In the genomic region with DNA sequence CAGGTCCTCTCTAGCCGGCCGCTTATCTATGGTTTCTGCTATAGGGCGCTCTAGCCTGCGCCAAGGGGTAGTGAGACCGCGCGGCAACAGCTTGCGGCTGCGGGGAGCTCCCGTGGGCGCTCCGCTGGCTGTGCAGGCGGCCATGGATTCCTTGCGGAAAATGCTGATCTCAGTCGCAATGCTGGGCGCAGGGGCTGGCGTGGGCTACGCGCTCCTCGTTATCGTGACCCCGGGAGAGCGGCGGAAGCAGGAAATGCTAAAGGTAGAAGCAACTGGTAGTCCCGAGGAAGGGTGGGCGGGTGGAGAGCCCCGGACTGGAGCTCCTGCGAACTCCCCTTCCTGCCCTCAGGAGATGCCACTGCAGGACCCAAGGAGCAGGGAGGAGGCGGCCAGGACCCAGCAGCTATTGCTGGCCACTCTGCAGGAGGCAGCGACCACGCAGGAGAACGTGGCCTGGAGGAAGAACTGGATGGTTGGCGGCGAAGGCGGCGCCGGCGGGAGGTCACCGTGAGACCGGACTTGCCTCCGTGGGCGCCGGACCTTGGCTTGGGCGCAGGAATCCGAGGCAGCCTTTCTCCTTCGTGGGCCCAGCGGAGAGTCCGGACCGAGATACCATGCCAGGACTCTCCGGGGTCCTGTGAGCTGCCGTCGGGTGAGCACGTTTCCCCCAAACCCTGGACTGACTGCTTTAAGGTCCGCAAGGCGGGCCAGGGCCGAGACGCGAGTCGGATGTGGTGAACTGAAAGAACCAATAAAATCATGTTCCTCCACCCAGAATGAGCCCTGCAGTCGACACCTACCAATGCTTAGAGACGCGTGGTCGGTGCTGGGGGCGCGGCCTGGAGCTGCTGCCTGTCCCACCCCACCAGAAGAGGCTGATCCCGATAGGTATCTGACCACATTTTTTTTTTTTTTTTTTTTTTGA, we compare ENCODE assay signal across 1 cellular context.
TF ChIP-seq lines count a peak whose summit lies in the region.

A gene (minus strand): TSS at position 664 of the 925 bp plus-strand sequence. CDS start 2,236 bp downstream, outside the sequence.
A gene with protein sequence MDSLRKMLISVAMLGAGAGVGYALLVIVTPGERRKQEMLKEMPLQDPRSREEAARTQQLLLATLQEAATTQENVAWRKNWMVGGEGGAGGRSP (plus strand): TSS at position 70 of the 925 bp plus-strand sequence. CDS start 73 bp downstream, at position 143.

TF ChIP-seq in HEK293, 187 proteins besides CTCF, POLR2A, EP300 and RAD21 (continued from another document):
- TF ChIP-seq, protein P1, sequence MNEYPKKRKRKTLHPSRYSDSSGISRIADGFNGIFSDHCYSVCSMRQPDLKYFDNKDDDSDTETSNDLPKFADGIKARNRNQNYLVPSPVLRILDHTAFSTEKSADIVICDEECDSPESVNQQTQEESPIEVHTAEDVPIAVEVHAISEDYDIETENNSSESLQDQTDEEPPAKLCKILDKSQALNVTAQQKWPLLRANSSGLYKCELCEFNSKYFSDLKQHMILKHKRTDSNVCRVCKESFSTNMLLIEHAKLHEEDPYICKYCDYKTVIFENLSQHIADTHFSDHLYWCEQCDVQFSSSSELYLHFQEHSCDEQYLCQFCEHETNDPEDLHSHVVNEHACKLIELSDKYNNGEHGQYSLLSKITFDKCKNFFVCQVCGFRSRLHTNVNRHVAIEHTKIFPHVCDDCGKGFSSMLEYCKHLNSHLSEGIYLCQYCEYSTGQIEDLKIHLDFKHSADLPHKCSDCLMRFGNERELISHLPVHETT (tag by site-specific recombination; IDR thresholded peaks at IDR 0.05) = peak; percentile 62; the same call in 1 of the 2 replicates
- TF ChIP-seq, protein P2, sequence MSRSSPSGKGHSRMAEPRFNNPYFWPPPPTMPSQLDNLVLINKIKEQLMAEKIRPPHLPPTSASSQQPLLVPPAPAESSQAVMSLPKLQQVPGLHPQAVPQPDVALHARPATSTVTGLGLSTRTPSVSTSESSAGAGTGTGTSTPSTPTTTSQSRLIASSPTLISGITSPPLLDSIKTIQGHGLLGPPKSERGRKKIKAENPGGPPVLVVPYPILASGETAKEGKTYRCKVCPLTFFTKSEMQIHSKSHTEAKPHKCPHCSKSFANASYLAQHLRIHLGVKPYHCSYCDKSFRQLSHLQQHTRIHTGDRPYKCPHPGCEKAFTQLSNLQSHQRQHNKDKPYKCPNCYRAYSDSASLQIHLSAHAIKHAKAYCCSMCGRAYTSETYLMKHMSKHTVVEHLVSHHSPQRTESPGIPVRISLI (tag by site-specific recombination; IDR thresholded peaks at IDR 0.05) = no peak
- TF ChIP-seq ZNF555 (tag by site-specific recombination; conservative IDR thresholded peaks at IDR 0.05) (no peak), SETDB1 (IDR thresholded peaks at IDR 0.05; ENCODE audit: insufficient read length, low read length) (no peak), ZBTB48 (tag by site-specific recombination; IDR thresholded peaks at IDR 0.05) (peak; percentile 9; the same call in 1 of the 2 replicates), ZNF777 (tag by site-specific recombination; IDR thresholded peaks at IDR 0.05; ENCODE audit: borderline replicate concordance) (no peak), ZNF394 (tag by site-specific recombination; IDR thresholded peaks at IDR 0.05; ENCODE audit: borderline replicate concordance) (peak; percentile 32; the same call in 1 of the 2 replicates), GLIS1 (tag by site-specific recombination; IDR thresholded peaks at IDR 0.05) (peak; percentile 41; the same call in 1 of the 2 replicates), ZBTB21 (tag by site-specific recombination; IDR thresholded peaks at IDR 0.05) (no peak), ZNF169 (tag by site-specific recombination; IDR thresholded peaks at IDR 0.05) (no peak), ZFP69B (tag by site-specific recombination; IDR thresholded peaks at IDR 0.05) (peak; percentile 77; the same call in 1 of the 2 replicates), SP3 (tag by site-specific recombination; IDR thresholded peaks at IDR 0.05) (peak; percentile 18)
- TF ChIP-seq, protein P3, sequence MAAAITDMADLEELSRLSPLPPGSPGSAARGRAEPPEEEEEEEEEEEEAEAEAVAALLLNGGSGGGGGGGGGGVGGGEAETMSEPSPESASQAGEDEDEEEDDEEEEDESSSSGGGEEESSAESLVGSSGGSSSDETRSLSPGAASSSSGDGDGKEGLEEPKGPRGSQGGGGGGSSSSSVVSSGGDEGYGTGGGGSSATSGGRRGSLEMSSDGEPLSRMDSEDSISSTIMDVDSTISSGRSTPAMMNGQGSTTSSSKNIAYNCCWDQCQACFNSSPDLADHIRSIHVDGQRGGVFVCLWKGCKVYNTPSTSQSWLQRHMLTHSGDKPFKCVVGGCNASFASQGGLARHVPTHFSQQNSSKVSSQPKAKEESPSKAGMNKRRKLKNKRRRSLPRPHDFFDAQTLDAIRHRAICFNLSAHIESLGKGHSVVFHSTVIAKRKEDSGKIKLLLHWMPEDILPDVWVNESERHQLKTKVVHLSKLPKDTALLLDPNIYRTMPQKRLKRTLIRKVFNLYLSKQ (tag by site-specific recombination; IDR thresholded peaks at IDR 0.05; ENCODE audit: borderline replicate concordance) = no peak
- TF ChIP-seq, protein P4, sequence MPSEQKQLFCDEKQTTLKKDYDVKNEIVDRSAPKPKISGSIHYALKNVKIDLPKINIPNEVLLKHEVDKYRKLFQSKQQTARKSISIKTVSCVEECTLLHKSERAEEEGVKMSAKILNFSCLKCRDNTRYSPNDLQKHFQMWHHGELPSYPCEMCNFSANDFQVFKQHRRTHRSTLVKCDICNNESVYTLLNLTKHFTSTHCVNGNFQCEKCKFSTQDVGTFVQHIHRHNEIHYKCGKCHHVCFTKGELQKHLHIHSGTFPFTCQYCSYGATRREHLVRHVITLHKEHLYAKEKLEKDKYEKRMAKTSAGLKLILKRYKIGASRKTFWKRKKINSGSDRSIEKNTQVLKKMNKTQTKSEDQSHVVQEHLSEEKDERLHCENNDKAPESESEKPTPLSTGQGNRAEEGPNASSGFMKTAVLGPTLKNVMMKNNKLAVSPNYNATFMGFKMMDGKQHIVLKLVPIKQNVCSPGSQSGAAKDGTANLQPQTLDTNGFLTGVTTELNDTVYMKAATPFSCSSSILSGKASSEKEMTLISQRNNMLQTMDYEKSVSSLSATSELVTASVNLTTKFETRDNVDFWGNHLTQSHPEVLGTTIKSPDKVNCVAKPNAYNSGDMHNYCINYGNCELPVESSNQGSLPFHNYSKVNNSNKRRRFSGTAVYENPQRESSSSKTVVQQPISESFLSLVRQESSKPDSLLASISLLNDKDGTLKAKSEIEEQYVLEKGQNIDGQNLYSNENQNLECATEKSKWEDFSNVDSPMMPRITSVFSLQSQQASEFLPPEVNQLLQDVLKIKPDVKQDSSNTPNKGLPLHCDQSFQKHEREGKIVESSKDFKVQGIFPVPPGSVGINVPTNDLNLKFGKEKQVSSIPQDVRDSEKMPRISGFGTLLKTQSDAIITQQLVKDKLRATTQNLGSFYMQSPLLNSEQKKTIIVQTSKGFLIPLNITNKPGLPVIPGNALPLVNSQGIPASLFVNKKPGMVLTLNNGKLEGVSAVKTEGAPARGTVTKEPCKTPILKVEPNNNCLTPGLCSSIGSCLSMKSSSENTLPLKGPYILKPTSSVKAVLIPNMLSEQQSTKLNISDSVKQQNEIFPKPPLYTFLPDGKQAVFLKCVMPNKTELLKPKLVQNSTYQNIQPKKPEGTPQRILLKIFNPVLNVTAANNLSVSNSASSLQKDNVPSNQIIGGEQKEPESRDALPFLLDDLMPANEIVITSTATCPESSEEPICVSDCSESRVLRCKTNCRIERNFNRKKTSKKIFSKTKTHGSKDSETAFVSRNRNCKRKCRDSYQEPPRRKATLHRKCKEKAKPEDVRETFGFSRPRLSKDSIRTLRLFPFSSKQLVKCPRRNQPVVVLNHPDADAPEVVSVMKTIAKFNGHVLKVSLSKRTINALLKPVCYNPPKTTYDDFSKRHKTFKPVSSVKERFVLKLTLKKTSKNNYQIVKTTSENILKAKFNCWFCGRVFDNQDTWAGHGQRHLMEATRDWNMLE (tag by site-specific recombination; conservative IDR thresholded peaks at IDR 0.05; ENCODE audit: low read depth) = 0 out of 2 replicates have a peak, but pooled peaks have one; percentile 33
- TF ChIP-seq, protein P5, sequence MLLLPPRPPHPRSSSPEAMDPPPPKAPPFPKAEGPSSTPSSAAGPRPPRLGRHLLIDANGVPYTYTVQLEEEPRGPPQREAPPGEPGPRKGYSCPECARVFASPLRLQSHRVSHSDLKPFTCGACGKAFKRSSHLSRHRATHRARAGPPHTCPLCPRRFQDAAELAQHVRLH (tag by site-specific recombination; IDR thresholded peaks at IDR 0.05) = peak; percentile 95
- TF ChIP-seq, protein P6, sequence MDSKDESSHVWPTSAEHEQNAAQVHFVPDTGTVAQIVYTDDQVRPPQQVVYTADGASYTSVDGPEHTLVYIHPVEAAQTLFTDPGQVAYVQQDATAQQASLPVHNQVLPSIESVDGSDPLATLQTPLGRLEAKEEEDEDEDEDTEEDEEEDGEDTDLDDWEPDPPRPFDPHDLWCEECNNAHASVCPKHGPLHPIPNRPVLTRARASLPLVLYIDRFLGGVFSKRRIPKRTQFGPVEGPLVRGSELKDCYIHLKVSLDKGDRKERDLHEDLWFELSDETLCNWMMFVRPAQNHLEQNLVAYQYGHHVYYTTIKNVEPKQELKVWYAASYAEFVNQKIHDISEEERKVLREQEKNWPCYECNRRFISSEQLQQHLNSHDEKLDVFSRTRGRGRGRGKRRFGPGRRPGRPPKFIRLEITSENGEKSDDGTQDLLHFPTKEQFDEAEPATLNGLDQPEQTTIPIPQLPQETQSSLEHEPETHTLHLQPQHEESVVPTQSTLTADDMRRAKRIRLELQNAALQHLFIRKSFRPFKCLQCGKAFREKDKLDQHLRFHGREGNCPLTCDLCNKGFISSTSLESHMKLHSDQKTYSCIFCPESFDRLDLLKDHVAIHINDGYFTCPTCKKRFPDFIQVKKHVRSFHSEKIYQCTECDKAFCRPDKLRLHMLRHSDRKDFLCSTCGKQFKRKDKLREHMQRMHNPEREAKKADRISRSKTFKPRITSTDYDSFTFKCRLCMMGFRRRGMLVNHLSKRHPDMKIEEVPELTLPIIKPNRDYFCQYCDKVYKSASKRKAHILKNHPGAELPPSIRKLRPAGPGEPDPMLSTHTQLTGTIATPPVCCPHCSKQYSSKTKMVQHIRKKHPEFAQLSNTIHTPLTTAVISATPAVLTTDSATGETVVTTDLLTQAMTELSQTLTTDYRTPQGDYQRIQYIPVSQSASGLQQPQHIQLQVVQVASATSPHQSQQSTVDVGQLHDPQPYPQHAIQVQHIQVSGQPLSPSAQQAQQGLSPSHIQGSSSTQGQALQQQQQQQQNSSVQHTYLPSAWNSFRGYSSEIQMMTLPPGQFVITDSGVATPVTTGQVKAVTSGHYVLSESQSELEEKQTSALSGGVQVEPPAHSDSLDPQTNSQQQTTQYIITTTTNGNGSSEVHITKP (tag by site-specific recombination; IDR thresholded peaks at IDR 0.05) = peak; percentile 33
- TF ChIP-seq, protein P7, sequence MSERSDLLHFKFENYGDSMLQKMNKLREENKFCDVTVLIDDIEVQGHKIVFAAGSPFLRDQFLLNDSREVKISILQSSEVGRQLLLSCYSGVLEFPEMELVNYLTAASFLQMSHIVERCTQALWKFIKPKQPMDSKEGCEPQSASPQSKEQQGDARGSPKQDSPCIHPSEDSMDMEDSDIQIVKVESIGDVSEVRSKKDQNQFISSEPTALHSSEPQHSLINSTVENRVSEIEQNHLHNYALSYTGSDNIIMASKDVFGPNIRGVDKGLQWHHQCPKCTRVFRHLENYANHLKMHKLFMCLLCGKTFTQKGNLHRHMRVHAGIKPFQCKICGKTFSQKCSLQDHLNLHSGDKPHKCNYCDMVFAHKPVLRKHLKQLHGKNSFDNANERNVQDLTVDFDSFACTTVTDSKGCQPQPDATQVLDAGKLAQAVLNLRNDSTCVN (tag by site-specific recombination; optimal IDR thresholded peaks at IDR 0.05) = peak; percentile 81
- TF ChIP-seq, protein P8, sequence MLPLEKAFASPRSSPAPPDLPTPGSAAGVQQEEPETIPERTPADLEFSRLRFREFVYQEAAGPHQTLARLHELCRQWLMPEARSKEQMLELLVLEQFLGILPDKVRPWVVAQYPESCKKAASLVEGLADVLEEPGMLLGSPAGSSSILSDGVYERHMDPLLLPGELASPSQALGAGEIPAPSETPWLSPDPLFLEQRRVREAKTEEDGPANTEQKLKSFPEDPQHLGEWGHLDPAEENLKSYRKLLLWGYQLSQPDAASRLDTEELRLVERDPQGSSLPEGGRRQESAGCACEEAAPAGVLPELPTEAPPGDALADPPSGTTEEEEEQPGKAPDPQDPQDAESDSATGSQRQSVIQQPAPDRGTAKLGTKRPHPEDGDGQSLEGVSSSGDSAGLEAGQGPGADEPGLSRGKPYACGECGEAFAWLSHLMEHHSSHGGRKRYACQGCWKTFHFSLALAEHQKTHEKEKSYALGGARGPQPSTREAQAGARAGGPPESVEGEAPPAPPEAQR (tag by site-specific recombination; IDR thresholded peaks at IDR 0.05) = no peak
- TF ChIP-seq, protein P9, sequence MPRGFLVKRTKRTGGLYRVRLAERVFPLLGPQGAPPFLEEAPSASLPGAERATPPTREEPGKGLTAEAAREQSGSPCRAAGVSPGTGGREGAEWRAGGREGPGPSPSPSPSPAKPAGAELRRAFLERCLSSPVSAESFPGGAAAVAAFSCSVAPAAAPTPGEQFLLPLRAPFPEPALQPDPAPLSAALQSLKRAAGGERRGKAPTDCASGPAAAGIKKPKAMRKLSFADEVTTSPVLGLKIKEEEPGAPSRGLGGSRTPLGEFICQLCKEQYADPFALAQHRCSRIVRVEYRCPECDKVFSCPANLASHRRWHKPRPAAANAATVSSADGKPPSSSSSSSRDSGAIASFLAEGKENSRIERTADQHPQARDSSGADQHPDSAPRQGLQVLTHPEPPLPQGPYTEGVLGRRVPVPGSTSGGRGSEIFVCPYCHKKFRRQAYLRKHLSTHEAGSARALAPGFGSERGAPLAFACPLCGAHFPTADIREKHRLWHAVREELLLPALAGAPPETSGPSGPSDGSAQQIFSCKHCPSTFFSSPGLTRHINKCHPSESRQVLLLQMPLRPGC (tag by site-specific recombination; IDR thresholded peaks at IDR 0.05) = no peak
